In genomic region chr2:78896536-78896935, GRCh38 we compare ENCODE assay signal across 29 cellular contexts.
"Had no signal": no experiment of that assay in that cellular context is flagged by ENCODE, and none has a peak within 500 bp of the region (broad histone marks: within the 10 kb centered on the region; RNA-seq: fewer than 3 reads in every experiment).

No MANE protein-coding gene starts in this region.

- H3K27me3 Mint-ChIP-seq: activated CD4-positive, alpha-beta memory T cell treated with anti-CD3 and anti-CD28 coated beads for 36 hours; activated CD4-positive, alpha-beta T cell treated with anti-CD3 and anti-CD28 coated beads for 36 hours; activated CD4-positive, alpha-beta T cell treated with anti-CD3 and anti-CD28 coated beads, Interleukin-2, amount 10 ng/mL, durations not matched to agents 24 days and 14 days; activated CD8-positive, alpha-beta memory T cell treated with anti-CD3 and anti-CD28 coated beads, Interleukin-2, amount 10 ng/mL, durations not matched to agents 7 days and 5 days; activated naive CD4-positive, alpha-beta T cell treated with anti-CD3 and anti-CD28 coated beads, Interleukin-2, amount 10 ng/mL, durations not matched to agents 7 days and 5 days; activated naive CD8-positive, alpha-beta T cell treated with anti-CD3 and anti-CD28 coated beads, Interleukin-2, amount 10 ng/mL, durations not matched to agents 7 days and 5 days; brain; central memory CD8-positive, alpha-beta T cell; effector memory CD8-positive, alpha-beta T cell had no signal

- H3K27ac Mint-ChIP-seq: activated CD4-positive, alpha-beta memory T cell treated with anti-CD3 and anti-CD28 coated beads for 36 hours; activated CD4-positive, alpha-beta T cell treated with anti-CD3 and anti-CD28 coated beads for 36 hours; activated CD4-positive, alpha-beta T cell treated with anti-CD3 and anti-CD28 coated beads, Interleukin-2, amount 10 ng/mL, durations not matched to agents 24 days and 14 days; activated CD8-positive, alpha-beta memory T cell treated with anti-CD3 and anti-CD28 coated beads, Interleukin-2, amount 10 ng/mL, durations not matched to agents 7 days and 5 days; activated CD8-positive, alpha-beta T cell treated with anti-CD3 and anti-CD28 coated beads, Interleukin-2, amount 10 ng/mL, durations not matched to agents 7 days and 5 days; activated naive CD4-positive, alpha-beta T cell treated with anti-CD3 and anti-CD28 coated beads, Interleukin-2, amount 10 ng/mL, durations not matched to agents 7 days and 5 days; activated naive CD4-positive, alpha-beta T cell treated with anti-CD3 and anti-CD28 coated beads, Interleukin-2, amount 50 U/mL, for 72 hours; activated naive CD8-positive, alpha-beta T cell treated with anti-CD3 and anti-CD28 coated beads, Interleukin-2, amount 10 ng/mL, durations not matched to agents 7 days and 5 days; brain; effector memory CD8-positive, alpha-beta T cell had no signal

- H3K36me3 Mint-ChIP-seq: activated CD4-positive, alpha-beta memory T cell treated with anti-CD3 and anti-CD28 coated beads for 36 hours; activated CD8-positive, alpha-beta memory T cell treated with anti-CD3 and anti-CD28 coated beads, Interleukin-2, amount 10 ng/mL, durations not matched to agents 7 days and 5 days; activated naive CD4-positive, alpha-beta T cell treated with anti-CD3 and anti-CD28 coated beads, Interleukin-2, amount 10 ng/mL, durations not matched to agents 7 days and 5 days; activated naive CD4-positive, alpha-beta T cell treated with anti-CD3 and anti-CD28 coated beads, Interleukin-2, amount 50 U/mL, for 72 hours; activated naive CD8-positive, alpha-beta T cell treated with anti-CD3 and anti-CD28 coated beads, Interleukin-2, amount 10 ng/mL, durations not matched to agents 7 days and 5 days; brain had no signal

- H3K4me3 Mint-ChIP-seq: activated CD4-positive, alpha-beta memory T cell treated with anti-CD3 and anti-CD28 coated beads for 36 hours; activated CD4-positive, alpha-beta T cell treated with anti-CD3 and anti-CD28 coated beads for 36 hours; activated CD4-positive, alpha-beta T cell treated with anti-CD3 and anti-CD28 coated beads, Interleukin-2, amount 10 ng/mL, durations not matched to agents 24 days and 14 days; activated CD8-positive, alpha-beta memory T cell treated with anti-CD3 and anti-CD28 coated beads, Interleukin-2, amount 10 ng/mL, durations not matched to agents 7 days and 5 days; activated CD8-positive, alpha-beta T cell treated with anti-CD3 and anti-CD28 coated beads, Interleukin-2, amount 10 ng/mL, durations not matched to agents 7 days and 5 days; activated naive CD4-positive, alpha-beta T cell treated with anti-CD3 and anti-CD28 coated beads, Interleukin-2, amount 10 ng/mL, durations not matched to agents 7 days and 5 days; activated naive CD8-positive, alpha-beta T cell treated with anti-CD3 and anti-CD28 coated beads, Interleukin-2, amount 10 ng/mL, durations not matched to agents 7 days and 5 days; brain; central memory CD8-positive, alpha-beta T cell; effector memory CD8-positive, alpha-beta T cell had no signal

- H3K4me3 ChIP-seq: ascending aorta, breast epithelium, esophagus squamous epithelium had no signal

- H3K36me3 ChIP-seq: ascending aorta, breast epithelium, esophagus squamous epithelium had no signal

- H3K9me3 ChIP-seq: ascending aorta, breast epithelium had no signal

- H3K9me3 Mint-ChIP-seq: activated naive CD8-positive, alpha-beta T cell treated with anti-CD3 and anti-CD28 coated beads, Interleukin-2, amount 10 ng/mL, durations not matched to agents 7 days and 5 days; brain had no signal

- H3K27ac ChIP-seq: ascending aorta, breast epithelium, epithelial cell of prostate, esophagus squamous epithelium had no signal

- DNase-seq: activated CD4-positive, alpha-beta memory T cell treated with anti-CD3 and anti-CD28 coated beads for 36 hours; activated CD4-positive, alpha-beta T cell treated with anti-CD3 and anti-CD28 coated beads for 36 hours; activated CD4-positive, alpha-beta T cell treated with anti-CD3 and anti-CD28 coated beads, Interleukin-2, amount 10 ng/mL, durations not matched to agents 24 days and 14 days; activated CD4-positive, CD25-positive, alpha-beta regulatory T cell; activated CD4-positive, CD25-positive, alpha-beta regulatory T cell treated with anti-CD3 and anti-CD28 coated beads, Interleukin-2, amount 50 U/mL, for 72 hours; activated CD8-positive, alpha-beta memory T cell treated with anti-CD3 and anti-CD28 coated beads, Interleukin-2, amount 10 ng/mL, durations not matched to agents 7 days and 5 days; activated CD8-positive, alpha-beta memory T cell treated with anti-CD3 and anti-CD28 coated beads, Interleukin-2, amount 50 U/mL, for 4 hours; activated CD8-positive, alpha-beta T cell treated with anti-CD3 and anti-CD28 coated beads, Interleukin-2, amount 10 ng/mL, durations not matched to agents 7 days and 5 days; activated gamma-delta T cell; activated naive CD4-positive, alpha-beta T cell; activated naive CD4-positive, alpha-beta T cell treated with anti-CD3 and anti-CD28 coated beads, Interleukin-2, amount 10 ng/mL, durations not matched to agents 7 days and 5 days; activated naive CD8-positive, alpha-beta T cell treated with anti-CD3 and anti-CD28 coated beads, Interleukin-2, amount 10 ng/mL, durations not matched to agents 7 days and 5 days; activated T-cell treated with anti-CD3 and anti-CD28 coated beads, Interleukin-2, amount 50 U/mL, for 1 hour; activated T-cell treated with anti-CD3 and anti-CD28 coated beads, Interleukin-2, amount 50 U/mL, for 48 hours; cortex of kidney; dermis blood vessel endothelial cell; effector CD4-positive, alpha-beta T cell; effector memory CD8-positive, alpha-beta T cell; esophagus squamous epithelium; foreskin melanocyte; head of caudate nucleus; hippocampal formation; T-helper 2 cell had no signal

- H3K4me1 Mint-ChIP-seq: activated CD4-positive, alpha-beta T cell treated with anti-CD3 and anti-CD28 coated beads for 36 hours; activated CD4-positive, alpha-beta T cell treated with anti-CD3 and anti-CD28 coated beads, Interleukin-2, amount 10 ng/mL, durations not matched to agents 24 days and 14 days; activated CD8-positive, alpha-beta memory T cell treated with anti-CD3 and anti-CD28 coated beads, Interleukin-2, amount 10 ng/mL, durations not matched to agents 7 days and 5 days; activated naive CD4-positive, alpha-beta T cell treated with anti-CD3 and anti-CD28 coated beads, Interleukin-2, amount 10 ng/mL, durations not matched to agents 7 days and 5 days; activated naive CD8-positive, alpha-beta T cell treated with anti-CD3 and anti-CD28 coated beads, Interleukin-2, amount 10 ng/mL, durations not matched to agents 7 days and 5 days; brain; central memory CD8-positive, alpha-beta T cell had no signal

- H3K27me3 ChIP-seq: ascending aorta, breast epithelium, esophagus squamous epithelium had no signal

- ATAC-seq: activated CD4-positive, alpha-beta T cell treated with anti-CD3 and anti-CD28 coated beads for 36 hours; activated CD8-positive, alpha-beta memory T cell treated with anti-CD3 and anti-CD28 coated beads, Interleukin-2, amount 10 ng/mL, durations not matched to agents 7 days and 5 days; activated CD8-positive, alpha-beta T cell treated with anti-CD3 and anti-CD28 coated beads, Interleukin-2, amount 10 ng/mL, durations not matched to agents 7 days and 5 days; activated naive CD4-positive, alpha-beta T cell treated with anti-CD3 and anti-CD28 coated beads, Interleukin-2, amount 50 U/mL, for 72 hours; effector memory CD8-positive, alpha-beta T cell had no signal

- H3K4me1 ChIP-seq: ascending aorta, breast epithelium, esophagus squamous epithelium had no signal
